In the genomic region with DNA sequence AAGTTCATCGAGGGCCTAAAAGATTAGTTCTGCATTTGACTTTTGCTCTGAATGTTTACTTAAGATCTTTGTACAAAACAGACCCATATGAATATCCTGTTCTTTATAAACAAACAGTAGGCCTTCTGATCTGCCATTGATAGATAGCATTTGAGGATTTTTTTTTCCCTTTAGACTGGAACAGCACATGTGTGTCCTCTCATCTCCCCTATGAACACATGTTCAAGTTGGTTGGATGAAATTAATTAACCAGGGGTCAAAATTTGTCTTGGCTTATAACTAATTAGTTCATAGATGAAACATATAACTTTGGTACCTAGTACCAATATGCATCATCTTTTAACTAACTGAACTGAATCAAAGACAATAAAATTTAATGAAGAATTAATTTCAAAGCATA, we compare ENCODE assay signal across 36 cellular contexts.
DNase-seq lines count a peak whose midpoint lies in the region; ATAC-seq, FAIRE-seq and TF ChIP-seq lines count a peak whose summit lies in the region.
"Had no signal": no experiment of that assay in that cellular context is flagged by ENCODE, and none has a peak within 500 bp of the region (broad histone marks: within the 10 kb centered on the region; RNA-seq: fewer than 3 reads in every experiment).

No MANE protein-coding gene starts in this region.

- in situ Hi-C loops in HepG2 (cut with HindIII; ENCODE audit: extremely low pct_ligation_motif_present, low pct_unique_long_range_greater_than_20kb) = no loop called here

- H3K27ac ChIP-seq in HepG2 (ENCODE audit: extremely low read length, insufficient read depth, low read length) (no peak overlapping the region), right lobe of liver (no peak overlapping the region)
- H3K27ac ChIP-seq in CD4-positive, alpha-beta T cell (ENCODE audit: low read depth, low read length) = no peak overlapping the region
- H3K27ac ChIP-seq in naive thymus-derived CD4-positive, alpha-beta T cell (ENCODE audit: low read depth, low read length) = no peak overlapping the region
- H3K27ac ChIP-seq: 22Rv1; A549; BLaER1; BLaER1 treated with 17β-estradiol and CSF1 and Interleukin-3, amounts not matched to agents 10 nM and 100 nM; C4-2B had no signal

- DNase-seq in HepG2 (ENCODE audit: low spot score) (no peak), right lobe of liver (no peak), LNCaP clone FGC (ENCODE audit: low read depth) (peak; percentile 4), LoVo (ENCODE audit: low spot score) (no peak), T-cell (no peak)
- DNase-seq in CD4-positive, alpha-beta T cell = no peak
- no peak for DNase-seq in naive thymus-derived CD4-positive, alpha-beta T cell
- DNase-seq in activated naive CD4-positive, alpha-beta T cell treated with anti-CD3 and anti-CD28 coated beads, Interleukin-2, amount 50 U/mL, for 72 hours (ENCODE audit: low spot score in 2 of 2) = no peak
- DNase-seq: 8988T; ACHN; AML-193; BE2C; C1 segment of cervical spinal cord; Caco-2; Calu3; CD4-positive, alpha-beta memory T cell; CD4-positive, CD25-positive, alpha-beta regulatory T cell; CD8-positive, alpha-beta memory T cell; CD8-positive, alpha-beta T cell; COR-L47; DMS 273 treated with DMSO at 0.1 percent for 48 hours; DMS153; DMS53; DMS79; DMS79 treated with DMSO at 0.1 percent for 48 hours; DND-41; EL had no signal

- FAIRE-seq in HepG2 (lab: Jason Lieb, UNC) = no peak
- FAIRE-seq: A204.1, A549, D721Med had no signal

- no peaks in the 10 kb centered on the region for H3K79me2 ChIP-seq in HepG2 (ENCODE audit: insufficient read depth, low read length)

- H3K36me3 ChIP-seq in HepG2 (replicated peaks in 1 of 2; ENCODE audit: control insufficient read depth in 1 of 2, insufficient read depth in 2 of 2, low read length in 2 of 2) = no peaks in the 10 kb centered on the region
- H3K36me3 ChIP-seq in right lobe of liver = no peaks in the 10 kb centered on the region
- no peaks in the 10 kb centered on the region for H3K36me3 ChIP-seq in naive thymus-derived CD4-positive, alpha-beta T cell (ENCODE audit: control insufficient read depth in 2 of 3, insufficient read depth in 3 of 3, low read length in 3 of 3)
- H3K36me3 ChIP-seq: BE2C, BLaER1 had no signal

- peak overlapping the region; percentile 40 for H3K27ac Mint-ChIP-seq in CD4-positive, alpha-beta T cell
- H3K27ac Mint-ChIP-seq in naive thymus-derived CD4-positive, alpha-beta T cell = peak overlapping the region in 8 of 9 donors; percentile 3 to 78 (median 32)
- H3K27ac Mint-ChIP-seq in activated naive CD4-positive, alpha-beta T cell treated with anti-CD3 and anti-CD28 coated beads, Interleukin-2, amount 50 U/mL, for 72 hours = no peak overlapping the region
- H3K27ac Mint-ChIP-seq in T-cell = peak overlapping the region in 1 of 2 donors; percentile 28
- H3K27ac Mint-ChIP-seq: B cell; CD14-positive monocyte; CD8-positive, alpha-beta memory T cell had no signal

- H3K4me3 ChIP-seq in HepG2 (replicated peaks in 1 of 3; ENCODE audit: insufficient read depth in 1 of 3, low read depth in 2 of 3, low read length in 3 of 3) (no peak overlapping the region), right lobe of liver (no peak overlapping the region), LNCaP clone FGC (ENCODE audit: low read depth, low read length) (no peak overlapping the region)
- H3K4me3 ChIP-seq in naive thymus-derived CD4-positive, alpha-beta T cell (ENCODE audit: low read length) = no peak overlapping the region
- H3K4me3 ChIP-seq: A549; BLaER1; BLaER1 treated with 17β-estradiol and CSF1 and Interleukin-3, amounts not matched to agents 10 nM and 100 nM had no signal

- H3K4me1 Mint-ChIP-seq in CD4-positive, alpha-beta T cell (ENCODE audit: low read depth) = peaks cover 43% of the 10 kb centered on the region
- H3K4me1 Mint-ChIP-seq in naive thymus-derived CD4-positive, alpha-beta T cell = peaks cover 8 to 41% (median 24%) of the 10 kb centered on the region in 7 donors
- peaks cover 10 to 37% (median 14%) of the 10 kb centered on the region in 3 donors for H3K4me1 Mint-ChIP-seq in T-cell

- H3K36me3 Mint-ChIP-seq in CD4-positive, alpha-beta T cell (ENCODE audit: low read depth) = peaks cover 16% of the 10 kb centered on the region
- peaks cover 4 to 30% (median 21%) of the 10 kb centered on the region in 5 donors for H3K36me3 Mint-ChIP-seq in naive thymus-derived CD4-positive, alpha-beta T cell
- H3K36me3 Mint-ChIP-seq in activated naive CD4-positive, alpha-beta T cell treated with anti-CD3 and anti-CD28 coated beads, Interleukin-2, amount 50 U/mL, for 72 hours = peaks cover 7 to 11% of the 10 kb centered on the region in 2 donors
- H3K36me3 Mint-ChIP-seq in T-cell = peaks cover 60% of the 10 kb centered on the region

- no peaks in the 10 kb centered on the region; a peak in 1 of 5 replicates for H3K27me3 ChIP-seq in HepG2 (ENCODE audit: control insufficient read depth in 1 of 2, insufficient read depth in 2 of 2, low read length in 2 of 2)
- no peaks in the 10 kb centered on the region for H3K27me3 ChIP-seq in right lobe of liver
- no peaks in the 10 kb centered on the region for H3K27me3 ChIP-seq in CD4-positive, alpha-beta T cell (ENCODE audit: control insufficient read depth, insufficient read depth, low read length)
- no peaks in the 10 kb centered on the region for H3K27me3 ChIP-seq in naive thymus-derived CD4-positive, alpha-beta T cell (ENCODE audit: control insufficient read depth in 2 of 2, insufficient read depth in 2 of 2, low read length in 2 of 2)
- H3K27me3 ChIP-seq: BE2C; BLaER1; BLaER1 treated with 17β-estradiol and CSF1 and Interleukin-3, amounts not matched to agents 10 nM and 100 nM had no signal

- H3K4me2 ChIP-seq in HepG2 (ENCODE audit: low read depth, low read length) = no peak overlapping the region
- H3K4me2 ChIP-seq: A549; BLaER1; BLaER1 treated with 17β-estradiol and CSF1 and Interleukin-3, amounts not matched to agents 10 nM and 100 nM had no signal

- 0% methylated on average over 1 of the region's 1 CpG for WGBS in HepG2 (ENCODE audit: low lambda C conversion rate)
- WGBS in right lobe of liver (ENCODE audit: insufficient coverage, low coverage, low lambda C conversion rate, missing lambda C conversion rate) = 31% methylated on average over 1 of the region's 1 CpG

- CTCF ChIA-PET in HepG2 (lab: Yijun Ruan, JAX; ENCODE audit: low intra/inter-chr PET ratio, low total read pairs) = no interaction called here
- CTCF ChIA-PET in CD4-positive, alpha-beta T cell (lab: Charles Lee) = no interaction called here
- CTCF ChIA-PET in naive thymus-derived CD4-positive, alpha-beta T cell (lab: Charles Lee) = no interaction called here
- CTCF ChIA-PET in T-cell (lab: Charles Lee) = interaction anchor here in 1 of 2 donors (0.6 kb wide), 1 partner anchor 17 kb away, joined by 3 read pairs; no protein-coding TSS in a partner anchor

- POLR2A ChIA-PET in HepG2 (lab: Yijun Ruan, JAX) (no interaction called here), T-cell (lab: Charles Lee) (no interaction called here)
- POLR2A ChIA-PET in CD4-positive, alpha-beta T cell (lab: Charles Lee) = interaction anchor here (1.0 kb wide), 1 partner anchor 81 kb away, joined by 3 read pairs; the partner anchor contains the start of gene AK9
- POLR2A ChIA-PET in naive thymus-derived CD4-positive, alpha-beta T cell (lab: Charles Lee) = interaction anchor here (0.5 kb wide), 1 partner anchor 1635 kb away, joined by 3 read pairs; no protein-coding TSS in a partner anchor

- TF ChIP-seq CTCF in HepG2 (CRISPR knock-in tag; IDR thresholded peaks at IDR 0.05) (no peak), right lobe of liver (IDR thresholded peaks at IDR 0.05) (no peak), LNCaP clone FGC (IDR thresholded peaks at IDR 0.05; ENCODE audit: control insufficient read depth, extremely low read depth, insufficient read depth) (no peak)
- TF ChIP-seq CTCF in CD4-positive, alpha-beta T cell (IDR thresholded peaks at IDR 0.05) = no peak

- H3K4me1 ChIP-seq in HepG2 (ENCODE audit: insufficient read depth, low read length) (no peaks in the 10 kb centered on the region), right lobe of liver (no peaks in the 10 kb centered on the region)
- H3K4me1 ChIP-seq in naive thymus-derived CD4-positive, alpha-beta T cell (ENCODE audit: control insufficient read depth in 2 of 2, insufficient read depth in 2 of 2, low read length in 2 of 2) = peaks cover 0 to 12% of the 10 kb centered on the region in 2 donors
- H3K4me1 ChIP-seq: A549; BE2C; BLaER1; BLaER1 treated with 17β-estradiol and CSF1 and Interleukin-3, amounts not matched to agents 10 nM and 100 nM; Caco-2 had no signal

- TF ChIP-seq RAD21 in HepG2 (CRISPR knock-in tag; IDR thresholded peaks at IDR 0.05) = no peak

- no peaks in the 10 kb centered on the region for H3K9me3 Mint-ChIP-seq in CD4-positive, alpha-beta T cell
- H3K9me3 Mint-ChIP-seq in naive thymus-derived CD4-positive, alpha-beta T cell = peaks cover 0 to 5% (median 2%) of the 10 kb centered on the region in 11 donors
- H3K9me3 Mint-ChIP-seq in activated naive CD4-positive, alpha-beta T cell treated with anti-CD3 and anti-CD28 coated beads, Interleukin-2, amount 50 U/mL, for 72 hours = peaks cover 4 to 5% of the 10 kb centered on the region in 2 donors
- peaks cover 0 to 5% (median 5%) of the 10 kb centered on the region in 3 donors for H3K9me3 Mint-ChIP-seq in T-cell

- ATAC-seq in HepG2 = no peak
- ATAC-seq in right lobe of liver = no peak
- ATAC-seq in CD4-positive, alpha-beta T cell (ENCODE audit: poor library complexity) = no peak
- no peak for ATAC-seq in naive thymus-derived CD4-positive, alpha-beta T cell
- no peak for ATAC-seq in activated naive CD4-positive, alpha-beta T cell treated with anti-CD3 and anti-CD28 coated beads, Interleukin-2, amount 50 U/mL, for 72 hours
- no peak for ATAC-seq in T-cell (replicated peaks in 1 of 4)
- ATAC-seq: A549; CD8-positive, alpha-beta T cell had no signal

- BruUV-seq in HepG2 (replicated peaks; lab: Mats Ljungman, UMichigan) = no TSS peak

- H3K9me3 ChIP-seq in HepG2 (ENCODE audit: low read length) (no peaks in the 10 kb centered on the region), right lobe of liver (no peaks in the 10 kb centered on the region)
- H3K9me3 ChIP-seq in CD4-positive, alpha-beta T cell (ENCODE audit: control insufficient read depth, low read length) = no peaks in the 10 kb centered on the region
- H3K9me3 ChIP-seq in naive thymus-derived CD4-positive, alpha-beta T cell (ENCODE audit: control insufficient read depth in 2 of 3, low read length in 3 of 3) = no peaks in the 10 kb centered on the region
- H3K9me3 ChIP-seq: A549, BE2C, Caco-2 had no signal

- H3K27me3 Mint-ChIP-seq in CD4-positive, alpha-beta T cell = no peaks in the 10 kb centered on the region
- no peaks in the 10 kb centered on the region for H3K27me3 Mint-ChIP-seq in naive thymus-derived CD4-positive, alpha-beta T cell
- no peaks in the 10 kb centered on the region for H3K27me3 Mint-ChIP-seq in T-cell
- H3K27me3 Mint-ChIP-seq: B cell; CD4-positive, alpha-beta memory T cell; CD4-positive, CD25-positive, alpha-beta regulatory T cell; CD8-positive, alpha-beta memory T cell had no signal

- no peak for TF ChIP-seq EP300 in HepG2 (IDR thresholded peaks at IDR 0.05; ENCODE audit: low read depth in 2 of 2, low read length in 2 of 2)
- no peak for TF ChIP-seq EP300 in HepG2 (CRISPR knock-in tag; IDR thresholded peaks at IDR 0.05; ENCODE audit: borderline replicate concordance)

- H3K9ac ChIP-seq in HepG2 (ENCODE audit: insufficient read depth, low read depth, low read length) = no peak overlapping the region
- H3K9ac ChIP-seq: BLaER1; BLaER1 treated with 17β-estradiol and CSF1 and Interleukin-3, amounts not matched to agents 10 nM and 100 nM had no signal

- intact Hi-C loops in HepG2 (cut with micrococcal nuclease; ENCODE audit: unreplicated experiment) (no loop called here), right lobe of liver (cut with DNase I) (no loop called here)
- intact Hi-C loops in CD4-positive, alpha-beta T cell (cut with DNase I, micrococcal nuclease) = no loop called here
- intact Hi-C loops in naive thymus-derived CD4-positive, alpha-beta T cell (cut with micrococcal nuclease) = loop anchor here in 1 of 2 donors (5.0 kb wide), 1 partner anchor 83 kb away; the partner anchor contains the start of genes AK9 and FIG4

- no peak overlapping the region for H2AFZ ChIP-seq in HepG2 (ENCODE audit: low read length)

- H4K20me1 ChIP-seq in HepG2 (ENCODE audit: insufficient read depth, low read length) = no peaks in the 10 kb centered on the region
- H4K20me1 ChIP-seq: BLaER1; BLaER1 treated with 17β-estradiol and CSF1 and Interleukin-3, amounts not matched to agents 10 nM and 100 nM had no signal

- no peak overlapping the region for H3K4me3 Mint-ChIP-seq in CD4-positive, alpha-beta T cell
- peak overlapping the region in 2 of 10 donors; percentile 19 to 24 for H3K4me3 Mint-ChIP-seq in naive thymus-derived CD4-positive, alpha-beta T cell
- H3K4me3 Mint-ChIP-seq in T-cell = no peak overlapping the region
- H3K4me3 Mint-ChIP-seq: B cell; CD14-positive monocyte; CD4-positive, CD25-positive, alpha-beta regulatory T cell; CD8-positive, alpha-beta memory T cell; CD8-positive, alpha-beta T cell had no signal

- no peak for TF ChIP-seq POLR2A in HepG2 (IDR thresholded peaks at IDR 0.05; ENCODE audit: insufficient read depth in 1 of 2, low read depth in 2 of 2, low read length in 2 of 2)
- TF ChIP-seq POLR2A in right lobe of liver (IDR thresholded peaks at IDR 0.05) = no peak

Comparison
In these comparisons a context has a peak if more than half of its experiments do, and no peak if none do; other contexts are left out.
1. H3K27ac Mint-ChIP-seq: peak in CD4-positive, alpha-beta T cell (single experiment) and naive thymus-derived CD4-positive, alpha-beta T cell (8 of 9); none in activated naive CD4-positive, alpha-beta T cell treated with anti-CD3 and anti-CD28 coated beads, Interleukin-2, amount 50 U/mL, for 72 hours (0 of 2).
2. POLR2A ChIA-PET loops: an anchor here in CD4-positive, alpha-beta T cell (1.0 kb wide) and naive thymus-derived CD4-positive, alpha-beta T cell (0.5 kb wide); none called in HepG2 and T-cell.